7 cellular contexts compared by ENCODE assay signal in genomic region chr9:91681461-91682305, GRCh38.
DNase-seq lines count a peak whose midpoint lies in the region; TF ChIP-seq lines count a peak whose summit lies in the region.

No MANE protein-coding gene starts in this region.

- no peaks in the 10 kb centered on the region for H3K9me2 ChIP-seq in Karpas-422 (replicated peaks; ENCODE audit: insufficient read depth, low read length)

- no peak overlapping the region for H3K4me2 ChIP-seq in Karpas-422 (ENCODE audit: low read depth, low read length, poor library complexity, severe bottlenecking)

- DNase-seq in GM13976 (ENCODE audit: low spot score) (peak; percentile 88), Karpas-422 (peak; percentile 85), T-helper 9 cell (peak; percentile 46), astrocyte of the spinal cord (ENCODE audit: low read depth, low spot score) (peak; percentile 69), iPS DF 19.7 (ENCODE audit: low read depth, low spot score) (peak; percentile 25), smooth muscle cell of the brain vasculature (ENCODE audit: low read depth, low spot score) (peak; percentile 4), OCI-M2 (lab: John Stamatoyannopoulos, UW; ENCODE audit: unreplicated experiment) (no peak)

- no peak overlapping the region for H3K9ac ChIP-seq in Karpas-422 (ENCODE audit: low read length)

- no peaks in the 10 kb centered on the region for H3K79me2 ChIP-seq in Karpas-422 (ENCODE audit: low read length)

- no peaks in the 10 kb centered on the region for H3K9me3 ChIP-seq in Karpas-422 (ENCODE audit: low read length)

- H3K27ac ChIP-seq in Karpas-422 (ENCODE audit: low read length), result no peak overlapping the region

- H3K4me3 ChIP-seq in Karpas-422 (ENCODE audit: low read length) (no peak overlapping the region), astrocyte of the spinal cord (ENCODE audit: low read depth, low read length) (no peak overlapping the region)

- no peak overlapping the region for H2AFZ ChIP-seq in Karpas-422 (ENCODE audit: low read length)

- H4K20me1 ChIP-seq in Karpas-422 (ENCODE audit: insufficient read depth, low read depth, low read length), result no peaks in the 10 kb centered on the region

- H3K4me1 ChIP-seq in Karpas-422 (ENCODE audit: low read length), result no peaks in the 10 kb centered on the region

- no peaks in the 10 kb centered on the region for H3K27me3 ChIP-seq in Karpas-422 (ENCODE audit: low read length)

- TF ChIP-seq CTCF in GM13976 (IDR thresholded peaks at IDR 0.05; ENCODE audit: borderline replicate concordance, control extremely low read depth, extremely low read depth, insufficient read depth, missing control alignments), result peak; percentile 88
- peak; percentile 99 for TF ChIP-seq CTCF in astrocyte of the spinal cord (IDR thresholded peaks at IDR 0.05; ENCODE audit: low read depth, low read length)

- H3K36me3 ChIP-seq in Karpas-422 (ENCODE audit: insufficient read depth, low read length), result no peaks in the 10 kb centered on the region

- in situ Hi-C loops in GM13976 (cut with MboI; ENCODE audit: low sequenced_read_pairs, unreplicated experiment) (loop anchor here (25.0 kb wide), 1 partner anchor 769 kb away; no protein-coding TSS in a partner anchor), astrocyte of the spinal cord (cut with HindIII; ENCODE audit: low sequenced_read_pairs) (no loop called here)
